7 cellular contexts compared by ENCODE assay signal in the genomic region with DNA sequence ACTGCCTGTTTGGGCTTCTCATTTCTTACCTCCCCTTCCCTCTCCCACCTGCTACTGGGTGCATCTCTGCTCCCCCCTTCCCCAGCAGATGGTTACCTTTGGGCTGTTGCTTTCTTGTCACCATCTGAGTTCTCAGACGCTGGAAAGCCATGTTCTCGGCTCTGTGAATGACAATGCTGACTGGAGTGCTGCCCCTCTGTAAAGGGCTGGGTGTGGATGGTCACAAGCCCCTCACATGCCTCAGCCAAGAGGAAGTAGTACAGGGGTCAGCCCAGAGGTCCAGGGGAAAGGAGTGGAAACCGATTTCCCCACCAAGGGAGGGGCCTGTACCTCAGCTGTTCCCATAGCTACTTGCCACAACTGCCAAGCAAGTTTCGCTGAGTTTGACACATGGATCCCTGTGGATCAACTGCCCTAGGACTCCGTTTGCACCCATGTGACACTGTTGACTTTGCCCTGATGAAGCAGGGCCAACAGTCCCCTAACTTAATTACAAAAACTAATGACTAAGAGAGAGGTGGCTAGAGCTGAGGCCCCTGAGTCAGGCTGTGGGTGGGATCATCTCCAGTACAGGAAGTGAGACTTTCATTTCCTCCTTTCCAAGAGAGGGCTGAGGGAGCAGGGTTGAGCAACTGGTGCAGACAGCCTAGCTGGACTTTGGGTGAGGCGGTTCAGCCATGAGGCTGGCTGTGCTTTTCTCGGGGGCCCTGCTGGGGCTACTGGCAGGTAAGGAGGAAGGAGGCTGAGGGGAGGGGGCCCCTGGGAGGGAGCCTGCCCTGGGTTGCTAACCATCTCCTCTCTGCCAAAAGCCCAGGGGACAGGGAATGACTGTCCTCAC. TPM values are rescaled to one million over a fixed set of nuclear protein-coding genes. Genes with fewer than 3 reads are reported as not detected.
DNase-seq lines count a peak whose midpoint lies in the region; ATAC-seq, FAIRE-seq and TF ChIP-seq lines count a peak whose summit lies in the region.

Gene CD68, plus strand, starts transcription at position 638 of the 838 bp plus-strand sequence. Its CDS starts 40 bp downstream, at position 678.

- WGBS in adipose tissue, 3 donors: 11 to 21% (median 11%) methylated on average over 7 of the region's 7 CpGs

- H3K4me3 ChIP-seq in right atrium auricular region (peak within 1 kb of the TSS; percentile 5 to 34), skeletal muscle cell (ENCODE audit: low read depth, low read length) (peak within 1 kb of the TSS; percentile 28)

- DNase-seq in GM18507 (ENCODE audit: extremely low spot score, insufficient read length, low read depth) (peak; percentile 63), right atrium auricular region (ENCODE audit: low spot score) (peak; percentile 93), skeletal muscle cell (ENCODE audit: low read depth) (peak; percentile 72), retina (no peak)

- H3K27me3 ChIP-seq in right atrium auricular region: no peaks in the 10 kb centered on the region

- H3K27ac ChIP-seq in adipose tissue (ENCODE audit: low read depth, low read length) (peak within 1 kb of the TSS; percentile 40), right atrium auricular region (peak within 1 kb of the TSS; percentile 76 to 97)

- ATAC-seq in HG03342 (IDR thresholded peaks at IDR 0.05; ENCODE audit: unreplicated experiment): peak; percentile 46
- ATAC-seq in SK-N-SH treated with all-trans-retinoic acid at 6 μM for 48 hours: peak; percentile 62

- peaks cover 0 to 65% of the 10 kb centered on the region in 2 donors for H3K4me1 ChIP-seq in right atrium auricular region

- no peaks in the 10 kb centered on the region for H3K9me3 ChIP-seq in right atrium auricular region

- H3K36me3 ChIP-seq in right atrium auricular region: peaks cover 50% of the 10 kb centered on the region

- FAIRE-seq in GM18507 (lab: Jason Lieb, UNC): peak; percentile 92

- TF ChIP-seq CTCF in right atrium auricular region (IDR thresholded peaks at IDR 0.05): no peak

TF ChIP-seq in SK-N-SH treated with all-trans-retinoic acid at 6 μM for 48 hours, 23 proteins besides CTCF, POLR2A, EP300 and RAD21 (continues in another document):
- TF ChIP-seq ZNF565 (CRISPR knock-in tag; conservative IDR thresholded peaks at IDR 0.05; ENCODE audit: low read depth) (no peak), TOX (CRISPR knock-in tag; IDR thresholded peaks at IDR 0.05; ENCODE audit: borderline replicate concordance) (peak; percentile 82), ZFP3 (CRISPR knock-in tag; IDR thresholded peaks at IDR 0.05) (0 out of 2 replicates have a peak, but pooled peaks have one; percentile 12), PPARA (CRISPR knock-in tag; IDR thresholded peaks at IDR 0.05; ENCODE audit: borderline replicate concordance) (no peak), CSRNP3 (CRISPR knock-in tag; IDR thresholded peaks at IDR 0.05) (peak; percentile 91; the same call in 1 of the 2 replicates), ZFP30 (CRISPR knock-in tag; IDR thresholded peaks at IDR 0.05) (peak; percentile 5), ZC3H10 (CRISPR knock-in tag; IDR thresholded peaks at IDR 0.05) (no peak), POU6F1 (CRISPR knock-in tag; IDR thresholded peaks at IDR 0.05; ENCODE audit: borderline replicate concordance, low read depth) (no peak; the same call in 1 of the 2 replicates), SNAI2 (CRISPR knock-in tag; IDR thresholded peaks at IDR 0.05) (no peak), BACH2 (CRISPR knock-in tag; IDR thresholded peaks at IDR 0.05; ENCODE audit: borderline replicate concordance) (no peak), GLIS3 (CRISPR knock-in tag; IDR thresholded peaks at IDR 0.05) (peak; percentile 71), TSHZ2 (CRISPR knock-in tag; IDR thresholded peaks at IDR 0.05) (no peak), ZNF70 (CRISPR knock-in tag; IDR thresholded peaks at IDR 0.05) (no peak), ZNF8 (CRISPR knock-in tag; IDR thresholded peaks at IDR 0.05) (0 out of 2 replicates have a peak, but pooled peaks have one; percentile 43), ESRRG (CRISPR knock-in tag; IDR thresholded peaks at IDR 0.05) (peak; percentile 86), OSR1 (CRISPR knock-in tag; IDR thresholded peaks at IDR 0.05) (no peak), RARB (CRISPR knock-in tag; IDR thresholded peaks at IDR 0.05) (0 out of 2 replicates have a peak, but pooled peaks have one; percentile 6), CREB5 (CRISPR knock-in tag; IDR thresholded peaks at IDR 0.05; ENCODE audit: low read depth) (peak; percentile 94), ISL1 (CRISPR knock-in tag; IDR thresholded peaks at IDR 0.05) (peak; percentile 9; the same call in 1 of the 2 replicates)
- TF ChIP-seq, protein P1, sequence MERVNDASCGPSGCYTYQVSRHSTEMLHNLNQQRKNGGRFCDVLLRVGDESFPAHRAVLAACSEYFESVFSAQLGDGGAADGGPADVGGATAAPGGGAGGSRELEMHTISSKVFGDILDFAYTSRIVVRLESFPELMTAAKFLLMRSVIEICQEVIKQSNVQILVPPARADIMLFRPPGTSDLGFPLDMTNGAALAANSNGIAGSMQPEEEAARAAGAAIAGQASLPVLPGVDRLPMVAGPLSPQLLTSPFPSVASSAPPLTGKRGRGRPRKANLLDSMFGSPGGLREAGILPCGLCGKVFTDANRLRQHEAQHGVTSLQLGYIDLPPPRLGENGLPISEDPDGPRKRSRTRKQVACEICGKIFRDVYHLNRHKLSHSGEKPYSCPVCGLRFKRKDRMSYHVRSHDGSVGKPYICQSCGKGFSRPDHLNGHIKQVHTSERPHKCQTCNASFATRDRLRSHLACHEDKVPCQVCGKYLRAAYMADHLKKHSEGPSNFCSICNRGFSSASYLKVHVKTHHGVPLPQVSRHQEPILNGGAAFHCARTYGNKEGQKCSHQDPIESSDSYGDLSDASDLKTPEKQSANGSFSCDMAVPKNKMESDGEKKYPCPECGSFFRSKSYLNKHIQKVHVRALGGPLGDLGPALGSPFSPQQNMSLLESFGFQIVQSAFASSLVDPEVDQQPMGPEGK (CRISPR knock-in tag; IDR thresholded peaks at IDR 0.05; ENCODE audit: borderline replicate concordance): peak; percentile 90; the same call in 1 of the 2 replicates

RNA-seq across cellular contexts. Expression of gene CD68, which starts in this region (rescaled TPM):
- 100 to 1,000 TPM in 1 of 3 donors, 10 to 100 TPM in 2; 19.4 to 111 (median 99.0) TPM for polyA plus RNA-seq in adipose tissue
- 10 to 100 TPM; 16.2 to 54.2 TPM for total RNA-seq in right atrium auricular region
